1 cellular context compared by ENCODE assay signal in the genomic region with DNA sequence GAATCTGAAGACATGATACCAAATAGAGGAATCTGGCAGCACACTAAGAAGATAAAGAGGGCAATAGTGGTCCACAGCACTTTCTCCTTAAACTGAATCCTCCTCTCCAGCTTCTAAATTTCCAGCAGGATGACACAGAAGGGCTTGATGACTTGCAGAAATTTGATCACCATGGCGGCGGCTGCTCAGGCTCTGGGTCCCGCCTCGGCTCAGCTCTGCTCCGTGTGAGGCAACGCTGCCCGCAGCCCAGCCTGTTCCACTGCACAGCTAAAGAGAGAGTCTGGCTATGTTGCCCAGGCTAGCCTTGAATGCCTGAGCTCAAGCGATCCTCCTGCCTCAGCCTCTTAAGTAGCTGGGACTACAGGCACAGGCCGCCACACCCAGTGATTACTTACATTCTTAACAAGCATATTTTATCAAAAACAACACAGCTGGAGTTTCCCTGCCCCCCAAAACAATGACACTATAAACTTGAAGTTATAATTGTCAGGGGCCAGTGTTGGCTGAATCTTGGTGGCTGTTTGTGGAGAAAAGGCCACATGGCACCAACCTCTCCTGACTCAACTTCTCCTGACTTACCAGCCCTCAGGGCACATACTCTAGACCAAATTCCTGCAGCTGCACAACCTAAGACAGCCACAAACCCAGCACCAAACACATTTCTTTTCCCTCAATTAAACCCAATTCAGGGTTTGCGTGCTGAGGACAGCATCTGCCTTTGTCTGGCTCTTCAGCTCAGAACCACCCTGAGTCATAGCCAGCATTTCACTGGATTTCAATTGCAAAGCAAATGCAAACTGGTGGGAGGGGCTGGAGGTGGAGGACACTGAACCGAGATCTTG.
TF ChIP-seq lines count a peak whose summit lies in the region.

No MANE protein-coding gene starts in this region.

TF ChIP-seq in WTC11, 78 proteins besides CTCF, POLR2A, EP300 and RAD21 (continued from another document):
- TF ChIP-seq, protein P1, sequence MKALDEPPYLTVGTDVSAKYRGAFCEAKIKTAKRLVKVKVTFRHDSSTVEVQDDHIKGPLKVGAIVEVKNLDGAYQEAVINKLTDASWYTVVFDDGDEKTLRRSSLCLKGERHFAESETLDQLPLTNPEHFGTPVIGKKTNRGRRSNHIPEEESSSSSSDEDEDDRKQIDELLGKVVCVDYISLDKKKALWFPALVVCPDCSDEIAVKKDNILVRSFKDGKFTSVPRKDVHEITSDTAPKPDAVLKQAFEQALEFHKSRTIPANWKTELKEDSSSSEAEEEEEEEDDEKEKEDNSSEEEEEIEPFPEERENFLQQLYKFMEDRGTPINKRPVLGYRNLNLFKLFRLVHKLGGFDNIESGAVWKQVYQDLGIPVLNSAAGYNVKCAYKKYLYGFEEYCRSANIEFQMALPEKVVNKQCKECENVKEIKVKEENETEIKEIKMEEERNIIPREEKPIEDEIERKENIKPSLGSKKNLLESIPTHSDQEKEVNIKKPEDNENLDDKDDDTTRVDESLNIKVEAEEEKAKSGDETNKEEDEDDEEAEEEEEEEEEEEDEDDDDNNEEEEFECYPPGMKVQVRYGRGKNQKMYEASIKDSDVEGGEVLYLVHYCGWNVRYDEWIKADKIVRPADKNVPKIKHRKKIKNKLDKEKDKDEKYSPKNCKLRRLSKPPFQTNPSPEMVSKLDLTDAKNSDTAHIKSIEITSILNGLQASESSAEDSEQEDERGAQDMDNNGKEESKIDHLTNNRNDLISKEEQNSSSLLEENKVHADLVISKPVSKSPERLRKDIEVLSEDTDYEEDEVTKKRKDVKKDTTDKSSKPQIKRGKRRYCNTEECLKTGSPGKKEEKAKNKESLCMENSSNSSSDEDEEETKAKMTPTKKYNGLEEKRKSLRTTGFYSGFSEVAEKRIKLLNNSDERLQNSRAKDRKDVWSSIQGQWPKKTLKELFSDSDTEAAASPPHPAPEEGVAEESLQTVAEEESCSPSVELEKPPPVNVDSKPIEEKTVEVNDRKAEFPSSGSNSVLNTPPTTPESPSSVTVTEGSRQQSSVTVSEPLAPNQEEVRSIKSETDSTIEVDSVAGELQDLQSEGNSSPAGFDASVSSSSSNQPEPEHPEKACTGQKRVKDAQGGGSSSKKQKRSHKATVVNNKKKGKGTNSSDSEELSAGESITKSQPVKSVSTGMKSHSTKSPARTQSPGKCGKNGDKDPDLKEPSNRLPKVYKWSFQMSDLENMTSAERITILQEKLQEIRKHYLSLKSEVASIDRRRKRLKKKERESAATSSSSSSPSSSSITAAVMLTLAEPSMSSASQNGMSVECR (CRISPR knock-in tag; IDR thresholded peaks at IDR 0.05; ENCODE audit: borderline replicate concordance): no peak
- no peak for TF ChIP-seq ELF4 (CRISPR knock-in tag; IDR thresholded peaks at IDR 0.05; ENCODE audit: low read depth)
- TF ChIP-seq ZNF263 (CRISPR knock-in tag; IDR thresholded peaks at IDR 0.05; ENCODE audit: low read depth): no peak
- TF ChIP-seq ZNF512 (CRISPR knock-in tag; IDR thresholded peaks at IDR 0.05; ENCODE audit: borderline replicate concordance): no peak
- no peak for TF ChIP-seq NR1H2 (CRISPR knock-in tag; IDR thresholded peaks at IDR 0.05)
- no peak for TF ChIP-seq FOXP4 (CRISPR knock-in tag; IDR thresholded peaks at IDR 0.05)
TF ChIP-seq in WTC11: peak in this region for 2.
